20 cellular contexts compared by ENCODE assay signal in genomic region chr15:73937726-73938125, GRCh38.
"Had no signal": no experiment of that assay in that cellular context is flagged by ENCODE, and none has a peak within 500 bp of the region (broad histone marks: within the 10 kb centered on the region; RNA-seq: fewer than 3 reads in every experiment).

No MANE protein-coding gene starts in this region.

- H3K4me3 Mint-ChIP-seq: mesothelial cell of epicardium; natural killer cell; neural crest cell; stimulated activated memory B cell treated with anti-CD40 and anti-IgM and Interleukin-4, amounts not matched to agents 10 μg/mL and 1 μg/mL and 100 μg/mL, for 72 hours; stimulated activated naive CD8-positive, alpha-beta T cell treated with anti-CD3 and anti-CD28 coated beads, Interleukin-15, Interleukin-2, amounts not matched to agents 100 ng/mL and 50 ng/mL, for 24 hours; type B pancreatic cell had no signal

- H3K36me3 Mint-ChIP-seq: mesothelial cell of epicardium; natural killer cell; stimulated activated memory B cell treated with anti-CD40 and anti-IgM and Interleukin-4, amounts not matched to agents 10 μg/mL and 1 μg/mL and 100 μg/mL, for 72 hours; type B pancreatic cell had no signal

- H3K27ac Mint-ChIP-seq: natural killer cell; stimulated activated memory B cell treated with anti-CD40 and anti-IgM and Interleukin-4, amounts not matched to agents 10 μg/mL and 1 μg/mL and 100 μg/mL, for 72 hours; stimulated activated naive CD8-positive, alpha-beta T cell treated with anti-CD3 and anti-CD28 coated beads, Interleukin-15, Interleukin-2, amounts not matched to agents 100 ng/mL and 50 ng/mL, for 24 hours; type B pancreatic cell had no signal

- ATAC-seq: esophagus mucosa; heart left ventricle; left lobe of liver; natural killer cell; psoas muscle; right lobe of liver; stimulated activated memory B cell treated with anti-CD40 and anti-IgM and Interleukin-4, amounts not matched to agents 10 μg/mL and 1 μg/mL and 100 μg/mL, for 72 hours had no signal

- H3K9ac ChIP-seq: parathyroid adenoma had no signal

- H3K27ac ChIP-seq: psoas muscle, right lobe of liver, testis had no signal

- DNase-seq: effector memory CD4-positive, alpha-beta T cell; hippocampal formation; kidney glomerular epithelial cell; natural killer cell; occipital lobe; stimulated activated CD4-positive, alpha-beta T cell treated with anti-CD3 and anti-CD28 coated beads, Interleukin-15, amount 100 ng/mL, for 24 hours; stimulated activated CD4-positive, alpha-beta T cell treated with anti-CD3 and anti-CD28 coated beads, Interleukin-1b, Interleukin-23, amount 100 ng/mL, for 48 hours; stimulated activated CD4-positive, alpha-beta T cell treated with anti-CD3 and anti-CD28 coated beads, Interleukin-4, amount 100 ng/mL, for 24 hours; testis had no signal

- H3K36me3 ChIP-seq: heart left ventricle, right lobe of liver had no signal

- H3K4me1 ChIP-seq: psoas muscle had no signal

- H3K9me3 Mint-ChIP-seq: mesothelial cell of epicardium; natural killer cell; neural crest cell; stimulated activated memory B cell treated with anti-CD40 and anti-IgM and Interleukin-4, amounts not matched to agents 10 μg/mL and 1 μg/mL and 100 μg/mL, for 72 hours; stimulated activated naive CD8-positive, alpha-beta T cell treated with anti-CD3 and anti-CD28 coated beads, Interleukin-15, Interleukin-2, amounts not matched to agents 100 ng/mL and 50 ng/mL, for 24 hours; type B pancreatic cell had no signal

- H3K27me3 ChIP-seq: heart left ventricle, right lobe of liver, testis had no signal

- H3K9me3 ChIP-seq: heart left ventricle, psoas muscle, right lobe of liver, testis had no signal

- H3K4me3 ChIP-seq: heart left ventricle, psoas muscle, right lobe of liver, testis had no signal

- H3K27me3 Mint-ChIP-seq: stimulated activated naive CD8-positive, alpha-beta T cell treated with anti-CD3 and anti-CD28 coated beads, Interleukin-15, Interleukin-2, amounts not matched to agents 100 ng/mL and 50 ng/mL, for 24 hours; type B pancreatic cell had no signal

- H2AFZ ChIP-seq: parathyroid adenoma had no signal
